In genomic region chr12:70002097-70002911, GRCh38 we compare ENCODE assay signal across 18 cellular contexts.
DNase-seq lines count a peak whose midpoint lies in the region; ATAC-seq and TF ChIP-seq lines count a peak whose summit lies in the region.
"Had no signal": no experiment of that assay in that cellular context is flagged by ENCODE, and none has a peak within 500 bp of the region (broad histone marks: within the 10 kb centered on the region; RNA-seq: fewer than 3 reads in every experiment).

No MANE protein-coding gene starts in this region.

- H3K36me3 ChIP-seq in ascending aorta = no peaks in the 10 kb centered on the region

- H3K36me3 Mint-ChIP-seq in activated naive CD4-positive, alpha-beta T cell treated with anti-CD3 and anti-CD28 coated beads, Interleukin-2, amount 10 ng/mL, durations not matched to agents 7 days and 5 days = no peaks in the 10 kb centered on the region
- H3K36me3 Mint-ChIP-seq: naive B cell had no signal

- CTCF ChIA-PET in activated naive CD4-positive, alpha-beta T cell treated with anti-CD3 and anti-CD28 coated beads, Interleukin-2, amount 10 ng/mL, durations not matched to agents 7 days and 5 days (lab: Charles Lee) = no interaction called here

- TF ChIP-seq CTCF in AG10803 (conservative IDR thresholded peaks at IDR 0.05; ENCODE audit: low read length) (no peak), ascending aorta (IDR thresholded peaks at IDR 0.05) (no peak)

- peak overlapping the region; percentile 18 to 20 for H3K27ac ChIP-seq in ascending aorta
- H3K27ac ChIP-seq: foreskin keratinocyte had no signal

- H3K4me3 Mint-ChIP-seq in activated naive CD4-positive, alpha-beta T cell treated with anti-CD3 and anti-CD28 coated beads, Interleukin-2, amount 10 ng/mL, durations not matched to agents 7 days and 5 days = no peak overlapping the region
- H3K4me3 Mint-ChIP-seq: activated CD8-positive, alpha-beta T cell treated with anti-CD3 and anti-CD28 coated beads for 36 hours; activated T-helper 17 cell treated with anti-CD3 and anti-CD28 coated beads, Interleukin-2, amount 50 U/mL, for 72 hours; naive B cell; stimulated activated naive CD8-positive, alpha-beta T cell treated with anti-CD3 and anti-CD28 coated beads, Interleukin-15, Interleukin-2, amounts not matched to agents 100 ng/mL and 50 ng/mL, for 24 hours had no signal

- no peaks in the 10 kb centered on the region for H3K27me3 ChIP-seq in ascending aorta
- H3K27me3 ChIP-seq: foreskin keratinocyte had no signal

- H3K4me3 ChIP-seq in AG10803 (ENCODE audit: low read length) (no peak overlapping the region), ascending aorta (no peak overlapping the region)

- ATAC-seq in left ventricle myocardium superior = peak; percentile 94
- peak; percentile 90 for ATAC-seq in sciatic nerve
- no peak for ATAC-seq in HG02884 (IDR thresholded peaks at IDR 0.05; ENCODE audit: unreplicated experiment)
- ATAC-seq: activated CD8-positive, alpha-beta T cell treated with anti-CD3 and anti-CD28 coated beads for 36 hours; activated T-helper 17 cell treated with anti-CD3 and anti-CD28 coated beads, Interleukin-2, amount 50 U/mL, for 72 hours; foreskin keratinocyte had no signal

- no peaks in the 10 kb centered on the region for H3K9me3 Mint-ChIP-seq in activated naive CD4-positive, alpha-beta T cell treated with anti-CD3 and anti-CD28 coated beads, Interleukin-2, amount 10 ng/mL, durations not matched to agents 7 days and 5 days
- H3K9me3 Mint-ChIP-seq: activated T-helper 17 cell treated with anti-CD3 and anti-CD28 coated beads, Interleukin-2, amount 50 U/mL, for 72 hours; stimulated activated naive CD8-positive, alpha-beta T cell treated with anti-CD3 and anti-CD28 coated beads, Interleukin-15, Interleukin-2, amounts not matched to agents 100 ng/mL and 50 ng/mL, for 24 hours had no signal

- H3K27ac Mint-ChIP-seq in activated naive CD4-positive, alpha-beta T cell treated with anti-CD3 and anti-CD28 coated beads, Interleukin-2, amount 10 ng/mL, durations not matched to agents 7 days and 5 days = no peak overlapping the region
- H3K27ac Mint-ChIP-seq: activated CD8-positive, alpha-beta T cell treated with anti-CD3 and anti-CD28 coated beads for 36 hours; activated T-helper 17 cell treated with anti-CD3 and anti-CD28 coated beads, Interleukin-2, amount 50 U/mL, for 72 hours; naive B cell; stimulated activated naive CD8-positive, alpha-beta T cell treated with anti-CD3 and anti-CD28 coated beads, Interleukin-15, Interleukin-2, amounts not matched to agents 100 ng/mL and 50 ng/mL, for 24 hours had no signal

- DNase-seq in AG10803 (ENCODE audit: low read depth) = peak; percentile 51
- DNase-seq in ascending aorta (ENCODE audit: low spot score in 2 of 2) = no peak
- peak; percentile 36 for DNase-seq in left ventricle myocardium superior
- DNase-seq in sciatic nerve (ENCODE audit: low spot score) = no peak
- DNase-seq in activated naive CD4-positive, alpha-beta T cell treated with anti-CD3 and anti-CD28 coated beads, Interleukin-2, amount 10 ng/mL, durations not matched to agents 7 days and 5 days = no peak
- DNase-seq in hypothalamus (lab: John Stamatoyannopoulos, UW) = no peak
- DNase-seq in AG08395 (ENCODE audit: low spot score) = no peak
- DNase-seq: activated CD8-positive, alpha-beta T cell treated with anti-CD3 and anti-CD28 coated beads for 36 hours; Caco-2; dermis blood vessel endothelial cell; foreskin keratinocyte; naive B cell; NCI-H187; NCI-H748 treated with DMSO at 0.1 percent for 48 hours; T-helper 9 cell had no signal

- no peaks in the 10 kb centered on the region for H3K4me1 Mint-ChIP-seq in activated naive CD4-positive, alpha-beta T cell treated with anti-CD3 and anti-CD28 coated beads, Interleukin-2, amount 10 ng/mL, durations not matched to agents 7 days and 5 days
- H3K4me1 Mint-ChIP-seq: activated T-helper 17 cell treated with anti-CD3 and anti-CD28 coated beads, Interleukin-2, amount 50 U/mL, for 72 hours had no signal

- H3K4me1 ChIP-seq in ascending aorta = no peaks in the 10 kb centered on the region
- H3K4me1 ChIP-seq: Caco-2, foreskin keratinocyte had no signal

- peaks cover 4% of the 10 kb centered on the region for H3K27me3 Mint-ChIP-seq in activated naive CD4-positive, alpha-beta T cell treated with anti-CD3 and anti-CD28 coated beads, Interleukin-2, amount 10 ng/mL, durations not matched to agents 7 days and 5 days
- H3K27me3 Mint-ChIP-seq: naive B cell; stimulated activated naive CD8-positive, alpha-beta T cell treated with anti-CD3 and anti-CD28 coated beads, Interleukin-15, Interleukin-2, amounts not matched to agents 100 ng/mL and 50 ng/mL, for 24 hours had no signal

- H3K9me3 ChIP-seq in ascending aorta = peaks cover 1 to 11% of the 10 kb centered on the region in 2 donors
- H3K9me3 ChIP-seq: Caco-2 had no signal

- intact Hi-C loops in ascending aorta (cut with DNase I) = no loop called here
- intact Hi-C loops in left ventricle myocardium superior (cut with micrococcal nuclease) = no loop called here
- intact Hi-C loops in sciatic nerve (cut with DNase I) = no loop called here

Comparison
In these comparisons a context has a peak if more than half of its experiments do, and no peak if none do; other contexts are left out.
1. DNase-seq: peak in AG10803 (single experiment) and left ventricle myocardium superior (single experiment); none in ascending aorta (0 of 2), sciatic nerve (single experiment), activated naive CD4-positive, alpha-beta T cell treated with anti-CD3 and anti-CD28 coated beads, Interleukin-2, amount 10 ng/mL, durations not matched to agents 7 days and 5 days (single experiment), hypothalamus (0 of 51) and AG08395 (single experiment).